Comparison of ENCODE assay signal across 8 cellular contexts in the genomic region with DNA sequence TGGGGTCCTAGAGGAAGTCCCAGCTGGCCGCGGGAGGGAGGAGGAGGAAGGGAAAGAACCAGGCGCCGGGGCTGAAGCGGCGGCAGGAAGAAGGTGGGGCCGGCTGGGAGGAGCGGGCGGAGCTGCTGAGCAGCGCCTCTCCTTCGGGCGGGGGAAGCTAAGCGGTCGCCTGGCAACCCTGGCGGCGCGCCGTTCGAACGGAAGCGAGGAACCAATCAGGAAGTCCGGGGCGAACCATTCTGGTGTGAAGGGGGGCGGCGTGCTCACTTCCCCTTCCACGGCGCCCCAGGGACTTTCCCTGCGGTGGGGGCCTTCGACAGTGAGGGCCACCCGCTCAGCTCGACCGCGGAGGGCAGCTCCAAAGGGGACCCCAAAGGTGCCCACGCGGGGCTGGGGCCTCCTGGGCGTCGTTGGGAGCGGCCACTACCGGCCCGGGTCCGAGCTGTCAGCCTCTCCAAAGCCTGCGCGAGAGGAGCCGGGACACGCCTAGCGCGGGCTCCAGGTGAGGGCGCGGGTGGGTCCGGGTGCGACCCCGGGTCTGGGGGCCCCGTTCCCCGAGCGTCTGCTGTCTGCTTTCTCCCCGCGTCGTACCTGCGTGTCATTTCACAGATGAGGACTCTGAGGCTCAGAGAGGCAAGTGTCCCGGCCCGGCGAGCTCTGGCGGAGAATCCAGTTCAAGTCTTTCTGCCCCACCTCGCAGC. TPM values are rescaled to one million over a fixed set of nuclear protein-coding genes. Genes with fewer than 3 reads are reported as not detected.
DNase-seq lines count a peak whose midpoint lies in the region; ATAC-seq and TF ChIP-seq lines count a peak whose summit lies in the region.

Gene FAM110A, plus strand, starts transcription at position 266 of the 701 bp plus-strand sequence. CDS start 11,090 bp downstream, outside the sequence.

- H3K36me3 ChIP-seq in SU-DHL-6 (ENCODE audit: low read length) (no peaks in the 10 kb centered on the region), thymus (ENCODE audit: control insufficient read depth, insufficient read depth) (no peaks in the 10 kb centered on the region)

- peak within 1 kb of the TSS; percentile 84 for H3K9ac ChIP-seq in SU-DHL-6 (ENCODE audit: low read length)

- H3K27ac ChIP-seq in SU-DHL-6 (ENCODE audit: low read depth, low read length), result peak within 1 kb of the TSS; percentile 34
- H3K27ac ChIP-seq in thymus (ENCODE audit: low read depth), result peak within 1 kb of the TSS; percentile 84

- intact Hi-C loops in head of caudate nucleus (cut with DNase I), result no loop called here

- H3K4me3 ChIP-seq in SU-DHL-6 (ENCODE audit: insufficient read depth, low read length, poor library complexity, severe bottlenecking), result peak within 1 kb of the TSS; percentile 79
- H3K4me3 ChIP-seq in thymus (ENCODE audit: low read length), result peak within 1 kb of the TSS; percentile 90

- DNase-seq in NCI-H128 (lab: John Stamatoyannopoulos, UW; ENCODE audit: unreplicated experiment), result peak; percentile 87
- DNase-seq in activated naive CD8-positive, alpha-beta T cell treated with anti-CD3 and anti-CD28 coated beads for 36 hours, result peak; percentile 94
- peak; percentile 87 to 98 (median 95) for DNase-seq in head of caudate nucleus
- DNase-seq in osteocyte (ENCODE audit: extremely low spot score, unreplicated experiment), result peak; percentile 97

- H3K4me2 ChIP-seq in SU-DHL-6 (ENCODE audit: low read depth, low read length, poor library complexity, severe bottlenecking), result peak within 1 kb of the TSS; percentile 91

- H3K27ac Mint-ChIP-seq in activated naive CD8-positive, alpha-beta T cell treated with anti-CD3 and anti-CD28 coated beads for 36 hours, result peak within 1 kb of the TSS; percentile 80
- peak within 1 kb of the TSS; percentile 73 for H3K27ac Mint-ChIP-seq in osteocyte (ENCODE audit: unreplicated experiment)

- H3K9me3 Mint-ChIP-seq in activated naive CD8-positive, alpha-beta T cell treated with anti-CD3 and anti-CD28 coated beads for 36 hours, result no peaks in the 10 kb centered on the region
- peaks cover 3% of the 10 kb centered on the region for H3K9me3 Mint-ChIP-seq in osteocyte (ENCODE audit: unreplicated experiment)

- H3K9me3 ChIP-seq in SU-DHL-6 (ENCODE audit: insufficient read depth, low read length), result no peaks in the 10 kb centered on the region
- no peaks in the 10 kb centered on the region for H3K9me3 ChIP-seq in thymus (ENCODE audit: control insufficient read depth)

- no peaks in the 10 kb centered on the region for H4K20me1 ChIP-seq in SU-DHL-6 (ENCODE audit: low read depth, low read length)

- no peaks in the 10 kb centered on the region for H3F3A ChIP-seq in SU-DHL-6 (ENCODE audit: insufficient read depth)

- under 1% methylated on average over 64 of the region's 64 CpGs for WGBS in thymus

- H3K79me2 ChIP-seq in SU-DHL-6 (ENCODE audit: insufficient read depth, low read length), result peaks cover 5% of the 10 kb centered on the region; the same call in 1 of the 2 replicates

- H3K27me3 Mint-ChIP-seq in activated naive CD8-positive, alpha-beta T cell treated with anti-CD3 and anti-CD28 coated beads for 36 hours, result no peaks in the 10 kb centered on the region
- no peaks in the 10 kb centered on the region for H3K27me3 Mint-ChIP-seq in osteocyte (ENCODE audit: unreplicated experiment)

- H3K9me2 ChIP-seq in SU-DHL-6 (replicated peaks; ENCODE audit: insufficient read depth, low read length), result no peaks in the 10 kb centered on the region

- TF ChIP-seq CTCF in GM12872 (IDR thresholded peaks at IDR 0.05; ENCODE audit: insufficient read depth, low read depth, low read length) (peak; percentile 2; the same call in 1 of the 3 replicates), SU-DHL-6 (IDR thresholded peaks at IDR 0.05; ENCODE audit: insufficient read depth, low read length, poor library complexity, severe bottlenecking) (no peak), osteocyte (IDR thresholded peaks at IDR 0.05) (no peak)

- peak within 1 kb of the TSS; percentile 91 for H3K4me3 Mint-ChIP-seq in activated naive CD8-positive, alpha-beta T cell treated with anti-CD3 and anti-CD28 coated beads for 36 hours
- H3K4me3 Mint-ChIP-seq in osteocyte (ENCODE audit: unreplicated experiment), result peak within 1 kb of the TSS; percentile 78

- H2AFZ ChIP-seq in SU-DHL-6 (ENCODE audit: low read depth, low read length, severe bottlenecking), result peak within 1 kb of the TSS; percentile 99

- ATAC-seq in HG02759 (IDR thresholded peaks at IDR 0.05; ENCODE audit: unreplicated experiment), result peak; percentile 97

- H3K4me1 ChIP-seq in thymus (ENCODE audit: control insufficient read depth, insufficient read depth, low read length), result peaks cover 20% of the 10 kb centered on the region

- H3K27me3 ChIP-seq in SU-DHL-6 (ENCODE audit: low read length) (no peaks in the 10 kb centered on the region), thymus (ENCODE audit: control insufficient read depth, insufficient read depth) (no peaks in the 10 kb centered on the region)

- H3K4me1 Mint-ChIP-seq in activated naive CD8-positive, alpha-beta T cell treated with anti-CD3 and anti-CD28 coated beads for 36 hours, result peaks cover 32% of the 10 kb centered on the region
- peaks cover 24% of the 10 kb centered on the region for H3K4me1 Mint-ChIP-seq in osteocyte (ENCODE audit: unreplicated experiment)

- H3K36me3 Mint-ChIP-seq in activated naive CD8-positive, alpha-beta T cell treated with anti-CD3 and anti-CD28 coated beads for 36 hours, result peaks cover 17% of the 10 kb centered on the region
- H3K36me3 Mint-ChIP-seq in osteocyte (ENCODE audit: unreplicated experiment), result no peaks in the 10 kb centered on the region

RNA-seq across cellular contexts. Expression of gene FAM110A, which starts in this region (rescaled TPM):
- total RNA-seq in activated naive CD8-positive, alpha-beta T cell treated with anti-CD3 and anti-CD28 coated beads for 36 hours, result 10 to 100 TPM; 21.3 to 21.4 TPM
- 2.6 and 2.7 TPM in 2 replicates for total RNA-seq in osteocyte
- 15.2 TPM for polyA plus RNA-seq in thymus

Comparison
In these comparisons a context has a peak if more than half of its experiments do, and no peak if none do; other contexts are left out.
1. Peak in every context shown above with its lines: DNase-seq, ATAC-seq, H3K4me3 ChIP-seq and H3K27ac ChIP-seq.